In the genomic region with DNA sequence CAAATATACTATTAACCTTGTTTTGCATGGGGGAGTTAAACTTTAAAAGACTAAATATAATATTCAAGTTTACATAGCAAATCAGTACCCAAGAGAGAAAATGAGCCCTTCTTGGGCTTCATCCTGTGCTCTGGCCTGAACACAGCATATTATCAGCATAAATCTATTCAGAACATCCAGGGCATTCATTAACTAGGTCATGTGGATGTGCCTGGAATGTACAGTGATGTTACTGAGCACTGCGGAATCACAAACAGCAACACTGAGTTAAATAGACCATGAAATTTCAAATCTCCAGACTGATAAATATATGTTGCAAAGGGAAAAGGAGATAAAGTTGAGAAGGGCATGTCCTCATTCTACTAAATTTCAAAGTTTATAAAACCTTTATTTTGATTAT, we compare ENCODE assay signal across 30 cellular contexts.
DNase-seq lines count a peak whose midpoint lies in the region; ATAC-seq, FAIRE-seq and TF ChIP-seq lines count a peak whose summit lies in the region.
"Had no signal": no experiment of that assay in that cellular context is flagged by ENCODE, and none has a peak within 500 bp of the region (broad histone marks: within the 10 kb centered on the region; RNA-seq: fewer than 3 reads in every experiment).

No MANE protein-coding gene starts in this region.

- H3K27me3 ChIP-seq in brain microvascular endothelial cell (replicated peaks) (no peaks in the 10 kb centered on the region), kidney epithelial cell (ENCODE audit: control insufficient read depth, insufficient read depth, low read length) (no peaks in the 10 kb centered on the region)
- H3K27me3 ChIP-seq: BLaER1 treated with 17β-estradiol and CSF1 and Interleukin-3, amounts not matched to agents 10 nM and 100 nM; breast epithelium; colonic mucosa; right atrium auricular region; SJSA1; tibial artery had no signal

- CTCF ChIA-PET in activated CD8-positive, alpha-beta memory T cell treated with anti-CD3 and anti-CD28 coated beads, Interleukin-2, amount 10 ng/mL, durations not matched to agents 7 days and 5 days (lab: Charles Lee) = no interaction called here

- H3K4me1 Mint-ChIP-seq in activated CD8-positive, alpha-beta memory T cell treated with anti-CD3 and anti-CD28 coated beads, Interleukin-2, amount 10 ng/mL, durations not matched to agents 7 days and 5 days = no peaks in the 10 kb centered on the region
- H3K4me1 Mint-ChIP-seq: activated CD4-positive, alpha-beta memory T cell treated with anti-CD3 and anti-CD28 coated beads, Interleukin-2, amount 10 ng/mL, durations not matched to agents 7 days and 5 days; activated naive CD8-positive, alpha-beta T cell treated with anti-CD3 and anti-CD28 coated beads, Interleukin-2, amount 50 U/mL, for 24 hours; naive thymus-derived CD8-positive, alpha-beta T cell; T-helper 17 cell had no signal

- H3K4me3 ChIP-seq in brain microvascular endothelial cell (ENCODE audit: low read depth, low read length) (no peak overlapping the region), kidney epithelial cell (ENCODE audit: low read depth, low read length) (no peak overlapping the region)
- H3K4me3 ChIP-seq: BLaER1 treated with 17β-estradiol and CSF1 and Interleukin-3, amounts not matched to agents 10 nM and 100 nM; breast epithelium; colonic mucosa; HAP-1; left ventricle myocardium inferior; right atrium auricular region; SJSA1; tibial artery had no signal

- H3K27ac ChIP-seq in brain microvascular endothelial cell = no peak overlapping the region
- H3K27ac ChIP-seq: BLaER1 treated with 17β-estradiol and CSF1 and Interleukin-3, amounts not matched to agents 10 nM and 100 nM; breast epithelium; colonic mucosa; epithelial cell of prostate; left ventricle myocardium inferior; right atrium auricular region; SJSA1; tibial artery had no signal

- peaks cover 5% of the 10 kb centered on the region for H3K9me3 Mint-ChIP-seq in activated CD8-positive, alpha-beta memory T cell treated with anti-CD3 and anti-CD28 coated beads, Interleukin-2, amount 10 ng/mL, durations not matched to agents 7 days and 5 days (ENCODE audit: low read depth)

- H3K36me3 ChIP-seq in brain microvascular endothelial cell (replicated peaks) (no peaks in the 10 kb centered on the region), kidney epithelial cell (ENCODE audit: control insufficient read depth, insufficient read depth, low read length) (no peaks in the 10 kb centered on the region)
- H3K36me3 ChIP-seq: BLaER1 treated with 17β-estradiol and CSF1 and Interleukin-3, amounts not matched to agents 10 nM and 100 nM; breast epithelium; colonic mucosa; HAP-1; left ventricle myocardium inferior; right atrium auricular region; SJSA1; tibial artery had no signal

- no peak overlapping the region for H3K4me3 Mint-ChIP-seq in activated CD8-positive, alpha-beta memory T cell treated with anti-CD3 and anti-CD28 coated beads, Interleukin-2, amount 10 ng/mL, durations not matched to agents 7 days and 5 days
- H3K4me3 Mint-ChIP-seq: activated CD4-positive, alpha-beta memory T cell treated with anti-CD3 and anti-CD28 coated beads, Interleukin-2, amount 10 ng/mL, durations not matched to agents 7 days and 5 days; activated naive CD8-positive, alpha-beta T cell treated with anti-CD3 and anti-CD28 coated beads, Interleukin-2, amount 50 U/mL, for 24 hours; mesothelial cell of epicardium; naive thymus-derived CD8-positive, alpha-beta T cell; T-helper 17 cell had no signal

- ATAC-seq in activated CD8-positive, alpha-beta memory T cell treated with anti-CD3 and anti-CD28 coated beads, Interleukin-2, amount 10 ng/mL, durations not matched to agents 7 days and 5 days = no peak
- ATAC-seq: activated naive CD8-positive, alpha-beta T cell treated with anti-CD3 and anti-CD28 coated beads, Interleukin-2, amount 50 U/mL, for 24 hours; naive thymus-derived CD8-positive, alpha-beta T cell; T-helper 17 cell had no signal

- H3K27ac Mint-ChIP-seq in activated CD8-positive, alpha-beta memory T cell treated with anti-CD3 and anti-CD28 coated beads, Interleukin-2, amount 10 ng/mL, durations not matched to agents 7 days and 5 days = no peak overlapping the region
- H3K27ac Mint-ChIP-seq: activated CD4-positive, alpha-beta memory T cell treated with anti-CD3 and anti-CD28 coated beads, Interleukin-2, amount 10 ng/mL, durations not matched to agents 7 days and 5 days; activated naive CD8-positive, alpha-beta T cell treated with anti-CD3 and anti-CD28 coated beads, Interleukin-2, amount 50 U/mL, for 24 hours; mesothelial cell of epicardium; naive thymus-derived CD8-positive, alpha-beta T cell; T-helper 17 cell had no signal

- no peaks in the 10 kb centered on the region for H3K27me3 Mint-ChIP-seq in activated CD8-positive, alpha-beta memory T cell treated with anti-CD3 and anti-CD28 coated beads, Interleukin-2, amount 10 ng/mL, durations not matched to agents 7 days and 5 days
- H3K27me3 Mint-ChIP-seq: activated CD4-positive, alpha-beta memory T cell treated with anti-CD3 and anti-CD28 coated beads, Interleukin-2, amount 10 ng/mL, durations not matched to agents 7 days and 5 days; activated naive CD8-positive, alpha-beta T cell treated with anti-CD3 and anti-CD28 coated beads, Interleukin-2, amount 50 U/mL, for 24 hours; naive thymus-derived CD8-positive, alpha-beta T cell; T-helper 17 cell had no signal

- H3K36me3 Mint-ChIP-seq in activated CD8-positive, alpha-beta memory T cell treated with anti-CD3 and anti-CD28 coated beads, Interleukin-2, amount 10 ng/mL, durations not matched to agents 7 days and 5 days = no peaks in the 10 kb centered on the region
- H3K36me3 Mint-ChIP-seq: mesothelial cell of epicardium; naive thymus-derived CD8-positive, alpha-beta T cell had no signal

- no peak for TF ChIP-seq CTCF in brain microvascular endothelial cell (IDR thresholded peaks at IDR 0.05; ENCODE audit: low read depth, low read length, missing control alignments)
- TF ChIP-seq CTCF in kidney epithelial cell (IDR thresholded peaks at IDR 0.05; ENCODE audit: insufficient read depth, low read length, poor library complexity, severe bottlenecking) = no peak

- in situ Hi-C loops in brain microvascular endothelial cell (cut with HindIII; ENCODE audit: low pct_ligation_motif_present, low sequenced_read_pairs) = no loop called here

- peak; percentile 79 for FAIRE-seq in RCC 7860 (lab: Jason Lieb, UNC)
- FAIRE-seq in HTR-8/SVneo (lab: Jason Lieb, UNC) = no peak

- DNase-seq in RCC 7860 (ENCODE audit: low spot score) = peak; percentile 50
- DNase-seq in brain microvascular endothelial cell = peak; percentile 21
- DNase-seq in kidney epithelial cell (ENCODE audit: low read depth) = peak; percentile 48
- peak; percentile 53 for DNase-seq in retina
- DNase-seq in activated CD8-positive, alpha-beta memory T cell treated with anti-CD3 and anti-CD28 coated beads, Interleukin-2, amount 10 ng/mL, durations not matched to agents 7 days and 5 days = no peak
- no peak for DNase-seq in DMS 273 treated with DMSO at 0.1 percent for 48 hours (lab: John Stamatoyannopoulos, UW)
- no peak for DNase-seq in HTR-8/SVneo (ENCODE audit: insufficient read length, low spot score)
- DNase-seq: activated CD4-positive, alpha-beta memory T cell treated with anti-CD3 and anti-CD28 coated beads, Interleukin-2, amount 10 ng/mL, durations not matched to agents 7 days and 5 days; activated CD4-positive, CD25-positive, alpha-beta regulatory T cell treated with anti-CD3 and anti-CD28 coated beads, Interleukin-2, amount 50 U/mL, for 72 hours; activated gamma-delta T cell treated with Interleukin-2 at 50 U/mL for 16 hours; activated naive CD8-positive, alpha-beta T cell treated with anti-CD3 and anti-CD28 coated beads, Interleukin-2, amount 50 U/mL, for 24 hours; Caco-2; colonic mucosa; effector CD8-positive, alpha-beta T cell; foreskin fibroblast; left ventricle myocardium inferior; naive thymus-derived CD8-positive, alpha-beta T cell; NCI-H1105; NCI-H2081; NCI-H345; stimulated activated CD4-positive, alpha-beta T cell treated with anti-CD3 and anti-CD28 coated beads, Interleukin-2, amount 100 ng/mL, for 24 hours; T-helper 17 cell; tibial artery had no signal

Comparison
In these comparisons a context has a peak if more than half of its experiments do, and no peak if none do; other contexts are left out.
1. DNase-seq: peak in RCC 7860 (single experiment), brain microvascular endothelial cell (single experiment), kidney epithelial cell (single experiment) and retina (single experiment); none in activated CD8-positive, alpha-beta memory T cell treated with anti-CD3 and anti-CD28 coated beads, Interleukin-2, amount 10 ng/mL, durations not matched to agents 7 days and 5 days (single experiment), DMS 273 treated with DMSO at 0.1 percent for 48 hours (single experiment) and HTR-8/SVneo (single experiment).